Comparison of ENCODE assay signal across 25 cellular contexts in the genomic region with DNA sequence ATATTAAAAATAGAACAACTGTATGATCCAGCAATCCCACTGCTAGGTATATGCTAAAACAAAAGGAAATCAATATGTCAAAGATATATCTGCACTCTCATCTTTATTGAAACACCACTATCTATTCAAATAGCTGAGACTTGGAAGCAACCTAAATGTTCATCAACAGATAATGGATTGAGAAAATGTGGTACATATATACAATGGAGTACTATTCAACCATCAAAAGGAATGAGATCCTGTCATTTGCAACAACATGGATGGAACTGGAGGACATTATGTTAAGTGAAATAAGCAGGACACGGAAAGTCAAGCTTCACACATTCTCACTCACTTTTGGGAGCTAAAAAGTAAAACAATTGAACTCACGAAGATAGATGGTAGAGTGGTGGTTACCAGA.
"Had no signal": no experiment of that assay in that cellular context is flagged by ENCODE, and none has a peak within 500 bp of the region (broad histone marks: within the 10 kb centered on the region; RNA-seq: fewer than 3 reads in every experiment).

No MANE protein-coding gene starts in this region.

- H3K27ac ChIP-seq: colonic mucosa, coronary artery, dorsolateral prefrontal cortex, epithelial cell of prostate, esophagus muscularis mucosa, esophagus squamous epithelium, foreskin keratinocyte, gastrocnemius medialis, gastroesophageal sphincter, heart left ventricle, heart right ventricle, hepatocyte had no signal

- H2AFZ ChIP-seq: hepatocyte had no signal

- DNase-seq: colonic mucosa; cortex of kidney; dermis blood vessel endothelial cell; dorsolateral prefrontal cortex; effector CD4-positive, alpha-beta T cell; effector CD8-positive, alpha-beta T cell; effector memory CD4-positive, alpha-beta T cell; effector memory CD8-positive, alpha-beta T cell; endodermal cell; erythroblast; esophagus squamous epithelium; foreskin fibroblast; foreskin keratinocyte; foreskin melanocyte; gastrocnemius medialis; glutamatergic neuron; head of caudate nucleus; heart left ventricle; heart right ventricle had no signal

- H3K4me2 ChIP-seq: hepatocyte had no signal

- H3K79me2 ChIP-seq: hepatocyte had no signal

- ATAC-seq: effector memory CD8-positive, alpha-beta T cell; esophagus mucosa; foreskin keratinocyte; gastrocnemius medialis; gastroesophageal sphincter; heart left ventricle; heart right ventricle had no signal

- H3K4me1 ChIP-seq: colonic mucosa, esophagus muscularis mucosa, esophagus squamous epithelium, foreskin keratinocyte, gastrocnemius medialis, gastroesophageal sphincter, heart left ventricle, heart right ventricle had no signal

- H3K27me3 ChIP-seq: colonic mucosa, dorsolateral prefrontal cortex, esophagus muscularis mucosa, esophagus squamous epithelium, foreskin keratinocyte, gastrocnemius medialis, gastroesophageal sphincter, heart left ventricle, heart right ventricle, hepatocyte had no signal

- H3K36me3 ChIP-seq: colonic mucosa, esophagus muscularis mucosa, esophagus squamous epithelium, gastrocnemius medialis, gastroesophageal sphincter, heart left ventricle, heart right ventricle had no signal

- H3K4me3 ChIP-seq: colonic mucosa, coronary artery, dorsolateral prefrontal cortex, esophagus muscularis mucosa, esophagus squamous epithelium, gastrocnemius medialis, gastroesophageal sphincter, heart left ventricle, heart right ventricle, hepatocyte had no signal

- H3K9me3 ChIP-seq: colonic mucosa, esophagus muscularis mucosa, esophagus squamous epithelium, gastrocnemius medialis had no signal
